ENCODE assay signal across 1 cellular context in genomic region chr15:40755821-40756220, GRCh38.
TF ChIP-seq lines count a peak whose summit lies in the region.

No MANE protein-coding gene starts in this region.

TF ChIP-seq in WTC11, 78 proteins besides CTCF, POLR2A, EP300 and RAD21:
- TF ChIP-seq E2F5 (CRISPR knock-in tag; IDR thresholded peaks at IDR 0.05), result no peak
- no peak for TF ChIP-seq USF1 (CRISPR knock-in tag; IDR thresholded peaks at IDR 0.05)
- TF ChIP-seq ELF4 (CRISPR knock-in tag; IDR thresholded peaks at IDR 0.05; ENCODE audit: low read depth), result no peak
- no peak for TF ChIP-seq GTF2I (CRISPR knock-in tag; conservative IDR thresholded peaks at IDR 0.05)
- TF ChIP-seq, protein P1, sequence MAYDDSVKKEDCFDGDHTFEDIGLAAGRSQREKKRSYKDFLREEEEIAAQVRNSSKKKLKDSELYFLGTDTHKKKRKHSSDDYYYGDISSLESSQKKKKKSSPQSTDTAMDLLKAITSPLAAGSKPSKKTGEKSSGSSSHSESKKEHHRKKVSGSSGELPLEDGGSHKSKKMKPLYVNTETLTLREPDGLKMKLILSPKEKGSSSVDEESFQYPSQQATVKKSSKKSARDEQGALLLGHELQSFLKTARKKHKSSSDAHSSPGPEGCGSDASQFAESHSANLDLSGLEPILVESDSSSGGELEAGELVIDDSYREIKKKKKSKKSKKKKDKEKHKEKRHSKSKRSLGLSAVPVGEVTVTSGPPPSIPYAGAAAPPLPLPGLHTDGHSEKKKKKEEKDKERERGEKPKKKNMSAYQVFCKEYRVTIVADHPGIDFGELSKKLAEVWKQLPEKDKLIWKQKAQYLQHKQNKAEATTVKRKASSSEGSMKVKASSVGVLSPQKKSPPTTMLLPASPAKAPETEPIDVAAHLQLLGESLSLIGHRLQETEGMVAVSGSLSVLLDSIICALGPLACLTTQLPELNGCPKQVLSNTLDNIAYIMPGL (CRISPR knock-in tag; IDR thresholded peaks at IDR 0.05), result no peak
- TF ChIP-seq, protein P2, sequence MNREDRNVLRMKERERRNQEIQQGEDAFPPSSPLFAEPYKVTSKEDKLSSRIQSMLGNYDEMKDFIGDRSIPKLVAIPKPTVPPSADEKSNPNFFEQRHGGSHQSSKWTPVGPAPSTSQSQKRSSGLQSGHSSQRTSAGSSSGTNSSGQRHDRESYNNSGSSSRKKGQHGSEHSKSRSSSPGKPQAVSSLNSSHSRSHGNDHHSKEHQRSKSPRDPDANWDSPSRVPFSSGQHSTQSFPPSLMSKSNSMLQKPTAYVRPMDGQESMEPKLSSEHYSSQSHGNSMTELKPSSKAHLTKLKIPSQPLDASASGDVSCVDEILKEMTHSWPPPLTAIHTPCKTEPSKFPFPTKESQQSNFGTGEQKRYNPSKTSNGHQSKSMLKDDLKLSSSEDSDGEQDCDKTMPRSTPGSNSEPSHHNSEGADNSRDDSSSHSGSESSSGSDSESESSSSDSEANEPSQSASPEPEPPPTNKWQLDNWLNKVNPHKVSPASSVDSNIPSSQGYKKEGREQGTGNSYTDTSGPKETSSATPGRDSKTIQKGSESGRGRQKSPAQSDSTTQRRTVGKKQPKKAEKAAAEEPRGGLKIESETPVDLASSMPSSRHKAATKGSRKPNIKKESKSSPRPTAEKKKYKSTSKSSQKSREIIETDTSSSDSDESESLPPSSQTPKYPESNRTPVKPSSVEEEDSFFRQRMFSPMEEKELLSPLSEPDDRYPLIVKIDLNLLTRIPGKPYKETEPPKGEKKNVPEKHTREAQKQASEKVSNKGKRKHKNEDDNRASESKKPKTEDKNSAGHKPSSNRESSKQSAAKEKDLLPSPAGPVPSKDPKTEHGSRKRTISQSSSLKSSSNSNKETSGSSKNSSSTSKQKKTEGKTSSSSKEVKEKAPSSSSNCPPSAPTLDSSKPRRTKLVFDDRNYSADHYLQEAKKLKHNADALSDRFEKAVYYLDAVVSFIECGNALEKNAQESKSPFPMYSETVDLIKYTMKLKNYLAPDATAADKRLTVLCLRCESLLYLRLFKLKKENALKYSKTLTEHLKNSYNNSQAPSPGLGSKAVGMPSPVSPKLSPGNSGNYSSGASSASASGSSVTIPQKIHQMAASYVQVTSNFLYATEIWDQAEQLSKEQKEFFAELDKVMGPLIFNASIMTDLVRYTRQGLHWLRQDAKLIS (CRISPR knock-in tag; IDR thresholded peaks at IDR 0.05; ENCODE audit: borderline replicate concordance), result no peak
- TF ChIP-seq USF2 (CRISPR knock-in tag; IDR thresholded peaks at IDR 0.05), result 0 out of 2 replicates have a peak, but pooled peaks have one; percentile 13
- TF ChIP-seq, protein P3, sequence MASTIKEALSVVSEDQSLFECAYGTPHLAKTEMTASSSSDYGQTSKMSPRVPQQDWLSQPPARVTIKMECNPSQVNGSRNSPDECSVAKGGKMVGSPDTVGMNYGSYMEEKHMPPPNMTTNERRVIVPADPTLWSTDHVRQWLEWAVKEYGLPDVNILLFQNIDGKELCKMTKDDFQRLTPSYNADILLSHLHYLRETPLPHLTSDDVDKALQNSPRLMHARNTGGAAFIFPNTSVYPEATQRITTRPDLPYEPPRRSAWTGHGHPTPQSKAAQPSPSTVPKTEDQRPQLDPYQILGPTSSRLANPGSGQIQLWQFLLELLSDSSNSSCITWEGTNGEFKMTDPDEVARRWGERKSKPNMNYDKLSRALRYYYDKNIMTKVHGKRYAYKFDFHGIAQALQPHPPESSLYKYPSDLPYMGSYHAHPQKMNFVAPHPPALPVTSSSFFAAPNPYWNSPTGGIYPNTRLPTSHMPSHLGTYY (CRISPR knock-in tag; IDR thresholded peaks at IDR 0.05), result no peak
